ENCODE assay signal across 8 cellular contexts in the genomic region with DNA sequence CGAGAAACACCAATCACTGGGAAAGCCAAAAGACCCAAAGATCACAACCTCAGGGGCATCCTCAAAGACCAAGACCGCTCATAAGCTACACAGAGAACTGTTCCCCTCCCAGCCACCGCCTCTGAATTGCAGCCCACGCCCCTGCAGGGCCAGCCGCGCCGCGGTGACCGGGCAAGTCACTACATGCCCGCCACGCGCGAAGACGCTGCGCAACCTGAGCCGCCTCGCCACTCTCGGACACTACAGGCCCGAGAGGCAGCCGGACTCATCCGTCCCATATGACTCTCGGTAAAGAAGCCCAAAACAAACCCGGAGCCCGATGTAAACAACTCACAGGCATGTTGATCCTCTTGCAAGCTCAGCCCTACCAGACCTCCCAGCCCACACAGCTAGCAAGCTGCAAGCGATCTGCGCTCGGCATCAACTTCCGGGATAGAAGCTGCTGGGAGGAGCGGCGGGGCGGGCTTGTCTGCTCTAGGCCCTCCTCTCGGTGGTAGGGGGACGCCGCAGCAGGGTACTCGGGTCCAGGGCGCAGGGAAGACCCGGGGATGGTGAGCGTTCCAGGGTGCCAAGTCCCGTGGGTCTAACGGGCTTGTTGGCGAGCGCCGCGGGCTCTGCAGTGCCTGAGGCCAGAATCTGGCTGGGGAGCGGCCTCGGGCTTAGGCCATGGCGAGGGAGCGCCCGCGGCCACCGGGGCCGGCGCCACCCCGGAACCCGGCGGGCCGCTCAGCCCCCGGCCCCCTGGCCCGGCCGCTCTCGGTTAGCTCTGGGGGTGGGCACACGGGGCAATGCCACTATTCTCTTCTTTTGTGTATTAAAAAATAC. TPM values are rescaled to one million over a fixed set of nuclear protein-coding genes. Genes with fewer than 3 reads are reported as not detected.
DNase-seq lines count a peak whose midpoint lies in the region; ATAC-seq and TF ChIP-seq lines count a peak whose summit lies in the region.

A gene (minus strand): TSS at position 412 of the 825 bp plus-strand sequence. CDS start 72 bp downstream, at position 340.

- H3K27me3 ChIP-seq in HAP-1 (ENCODE audit: low read depth) (no peaks in the 10 kb centered on the region), MM.1S (replicated peaks; ENCODE audit: insufficient read depth, low read length) (no peaks in the 10 kb centered on the region), neural cell (ENCODE audit: insufficient read depth, low read depth, low read length) (no peaks in the 10 kb centered on the region)

- TF ChIP-seq CTCF in MM.1S (IDR thresholded peaks at IDR 0.05; ENCODE audit: low read length) (no peak), neural cell (IDR thresholded peaks at IDR 0.05; ENCODE audit: poor library complexity, severe bottlenecking) (peak; percentile 16)

- H3K79me2 ChIP-seq in MM.1S (ENCODE audit: low read length) (peaks cover 17% of the 10 kb centered on the region), neural cell (replicated peaks; ENCODE audit: insufficient read depth, low read length) (peaks cover 33% of the 10 kb centered on the region)

- DNase-seq in HAP-1 (ENCODE audit: low spot score in 2 of 2) (peak; percentile 100), MM.1S (peak; percentile 95), SHP77 treated with DMSO at 0.1 percent for 48 hours (lab: John Stamatoyannopoulos, UW) (peak; percentile 79), fibroblast of the conjunctiva (ENCODE audit: low read depth) (peak; percentile 93)
- DNase-seq in activated effector memory CD4-positive, alpha-beta T cell treated with anti-CD3 and anti-CD28 coated beads, Interleukin-2, amount 50 U/mL, for 16 hours: peak; percentile 95
- peak; percentile 88 to 90 for DNase-seq in stimulated activated naive CD8-positive, alpha-beta T cell treated with anti-CD3 and anti-CD28 coated beads, Interleukin-15, amount 100 ng/mL, for 72 hours

- H2AFZ ChIP-seq in MM.1S (ENCODE audit: low read length) (peak within 1 kb of the TSS; percentile 85), neural cell (ENCODE audit: low read depth, low read length) (peak within 1 kb of the TSS; percentile 56)

- H3F3A ChIP-seq in MM.1S (ENCODE audit: insufficient read depth, low read length): peaks cover 20% of the 10 kb centered on the region
- H3F3A ChIP-seq in neural cell (ENCODE audit: insufficient read depth, low read length, poor library complexity, severe bottlenecking): peaks cover 4% of the 10 kb centered on the region

- peak; percentile 27 for TF ChIP-seq EP300 in neural cell (conservative IDR thresholded peaks at IDR 0.05; ENCODE audit: poor library complexity, severe bottlenecking)

- peaks cover 0 to 7% of the 10 kb centered on the region in 2 donors for H3K9me3 Mint-ChIP-seq in stimulated activated naive CD8-positive, alpha-beta T cell treated with anti-CD3 and anti-CD28 coated beads, Interleukin-15, amount 100 ng/mL, for 72 hours

- H3K9ac ChIP-seq in ES-I3 (ENCODE audit: low read depth, low read length) (peak within 1 kb of the TSS; percentile 76), MM.1S (ENCODE audit: low read length) (peak within 1 kb of the TSS; percentile 80), neural cell (ENCODE audit: low read length) (peak within 1 kb of the TSS; percentile 80)

- H3K27me3 Mint-ChIP-seq in stimulated activated naive CD8-positive, alpha-beta T cell treated with anti-CD3 and anti-CD28 coated beads, Interleukin-15, amount 100 ng/mL, for 72 hours: no peaks in the 10 kb centered on the region

- ATAC-seq in stimulated activated naive CD8-positive, alpha-beta T cell treated with anti-CD3 and anti-CD28 coated beads, Interleukin-15, amount 100 ng/mL, for 72 hours: peak; percentile 98

- H3K4me3 Mint-ChIP-seq in stimulated activated naive CD8-positive, alpha-beta T cell treated with anti-CD3 and anti-CD28 coated beads, Interleukin-15, amount 100 ng/mL, for 72 hours: peak within 1 kb of the TSS; percentile 95 to 99

- H3K4me3 ChIP-seq in HAP-1 (peak within 1 kb of the TSS; percentile 89), MM.1S (ENCODE audit: low read length) (peak within 1 kb of the TSS; percentile 80), neural cell (ENCODE audit: low read length) (peak within 1 kb of the TSS; percentile 99)

- H3K36me3 ChIP-seq in ES-I3 (ENCODE audit: insufficient read depth, low read length): peaks cover 9% of the 10 kb centered on the region
- peaks cover 6% of the 10 kb centered on the region; the same call in 1 of the 2 replicates for H3K36me3 ChIP-seq in HAP-1 (replicated peaks)
- H3K36me3 ChIP-seq in MM.1S (replicated peaks; ENCODE audit: insufficient read depth, low read length): no peaks in the 10 kb centered on the region; the same call in 1 of the 2 replicates
- H3K36me3 ChIP-seq in neural cell (ENCODE audit: insufficient read depth, low read length): no peaks in the 10 kb centered on the region

- H3K27ac ChIP-seq in MM.1S (ENCODE audit: low read length) (peak within 1 kb of the TSS; percentile 82), neural cell (ENCODE audit: low read length) (peak within 1 kb of the TSS; percentile 79)

- TF ChIP-seq RAD21 in neural cell (conservative IDR thresholded peaks at IDR 0.05): peak; percentile 33

- in situ Hi-C loops in HAP-1 (cut with MboI; ENCODE audit: low sequenced_read_pairs): loop anchor here (25.0 kb wide), 1 partner anchor 930 kb away; a partner anchor contains a TSS

- no peaks in the 10 kb centered on the region for H3K4me1 ChIP-seq in ES-I3 (ENCODE audit: insufficient read depth, low read length)
- H3K4me1 ChIP-seq in HAP-1: peaks cover 9% of the 10 kb centered on the region
- 0 out of 2 replicates have a peak, but pooled peaks cover 5% of the 10 kb centered on the region for H3K4me1 ChIP-seq in MM.1S (ENCODE audit: low read length)

- H3K4me2 ChIP-seq in MM.1S (ENCODE audit: low read depth, low read length): peak within 1 kb of the TSS; percentile 79
- peak within 1 kb of the TSS; percentile 96 for H3K4me2 ChIP-seq in neural cell (ENCODE audit: low read length)

- H3K9me3 ChIP-seq in ES-I3 (ENCODE audit: control insufficient read depth, insufficient read depth, low read length) (no peaks in the 10 kb centered on the region), HAP-1 (no peaks in the 10 kb centered on the region), MM.1S (replicated peaks; ENCODE audit: insufficient read depth, low read length) (no peaks in the 10 kb centered on the region), neural cell (ENCODE audit: low read length) (no peaks in the 10 kb centered on the region)

- H3K9me2 ChIP-seq in MM.1S (replicated peaks; ENCODE audit: insufficient read depth, low read length) (no peaks in the 10 kb centered on the region), neural cell (ENCODE audit: insufficient read depth, low read length) (no peaks in the 10 kb centered on the region)

- H4K20me1 ChIP-seq in MM.1S (ENCODE audit: insufficient read depth, low read length): no peaks in the 10 kb centered on the region
- no peaks in the 10 kb centered on the region for H4K20me1 ChIP-seq in neural cell (ENCODE audit: insufficient read depth)

- peak within 1 kb of the TSS; percentile 98 for H3K27ac Mint-ChIP-seq in stimulated activated naive CD8-positive, alpha-beta T cell treated with anti-CD3 and anti-CD28 coated beads, Interleukin-15, amount 100 ng/mL, for 72 hours

- peaks cover 6% of the 10 kb centered on the region for H3K4me1 Mint-ChIP-seq in stimulated activated naive CD8-positive, alpha-beta T cell treated with anti-CD3 and anti-CD28 coated beads, Interleukin-15, amount 100 ng/mL, for 72 hours

TF ChIP-seq in neural cell, 6 proteins besides CTCF, POLR2A, EP300 and RAD21:
- peak; percentile 82 for TF ChIP-seq TAF1 (IDR thresholded peaks at IDR 0.05; ENCODE audit: low read depth)
- TF ChIP-seq POLR2AphosphoS5 (IDR thresholded peaks at IDR 0.05): peak; percentile 91
- peak; percentile 92 for TF ChIP-seq MXI1 (conservative IDR thresholded peaks at IDR 0.05; ENCODE audit: poor library complexity, severe bottlenecking)
- TF ChIP-seq EZH2 (IDR thresholded peaks at IDR 0.05; ENCODE audit: borderline replicate concordance, insufficient read depth, low read length, poor library complexity, severe bottlenecking): no peak
- TF ChIP-seq, protein P1, sequence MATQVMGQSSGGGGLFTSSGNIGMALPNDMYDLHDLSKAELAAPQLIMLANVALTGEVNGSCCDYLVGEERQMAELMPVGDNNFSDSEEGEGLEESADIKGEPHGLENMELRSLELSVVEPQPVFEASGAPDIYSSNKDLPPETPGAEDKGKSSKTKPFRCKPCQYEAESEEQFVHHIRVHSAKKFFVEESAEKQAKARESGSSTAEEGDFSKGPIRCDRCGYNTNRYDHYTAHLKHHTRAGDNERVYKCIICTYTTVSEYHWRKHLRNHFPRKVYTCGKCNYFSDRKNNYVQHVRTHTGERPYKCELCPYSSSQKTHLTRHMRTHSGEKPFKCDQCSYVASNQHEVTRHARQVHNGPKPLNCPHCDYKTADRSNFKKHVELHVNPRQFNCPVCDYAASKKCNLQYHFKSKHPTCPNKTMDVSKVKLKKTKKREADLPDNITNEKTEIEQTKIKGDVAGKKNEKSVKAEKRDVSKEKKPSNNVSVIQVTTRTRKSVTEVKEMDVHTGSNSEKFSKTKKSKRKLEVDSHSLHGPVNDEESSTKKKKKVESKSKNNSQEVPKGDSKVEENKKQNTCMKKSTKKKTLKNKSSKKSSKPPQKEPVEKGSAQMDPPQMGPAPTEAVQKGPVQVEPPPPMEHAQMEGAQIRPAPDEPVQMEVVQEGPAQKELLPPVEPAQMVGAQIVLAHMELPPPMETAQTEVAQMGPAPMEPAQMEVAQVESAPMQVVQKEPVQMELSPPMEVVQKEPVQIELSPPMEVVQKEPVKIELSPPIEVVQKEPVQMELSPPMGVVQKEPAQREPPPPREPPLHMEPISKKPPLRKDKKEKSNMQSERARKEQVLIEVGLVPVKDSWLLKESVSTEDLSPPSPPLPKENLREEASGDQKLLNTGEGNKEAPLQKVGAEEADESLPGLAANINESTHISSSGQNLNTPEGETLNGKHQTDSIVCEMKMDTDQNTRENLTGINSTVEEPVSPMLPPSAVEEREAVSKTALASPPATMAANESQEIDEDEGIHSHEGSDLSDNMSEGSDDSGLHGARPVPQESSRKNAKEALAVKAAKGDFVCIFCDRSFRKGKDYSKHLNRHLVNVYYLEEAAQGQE (IDR thresholded peaks at IDR 0.05; ENCODE audit: borderline replicate concordance): peak; percentile 64
- no peak for TF ChIP-seq SMC3 (conservative IDR thresholded peaks at IDR 0.05; ENCODE audit: poor library complexity)

RNA-seq across cellular contexts. Expression of the gene that starts here (rescaled TPM):
- polyA plus RNA-seq in neural cell: 58.2 and 70.0 TPM in 2 replicates
- 20.2 and 20.7 TPM in 2 replicates for polyA minus RNA-seq in neural cell

Comparison
In these comparisons a context has a peak if more than half of its experiments do, and no peak if none do; other contexts are left out.
1. Peak in every context shown above with its lines: DNase-seq, ATAC-seq, H3K4me3 ChIP-seq and H3K27ac ChIP-seq.